ENCODE assay signal across 11 cellular contexts in the genomic region with DNA sequence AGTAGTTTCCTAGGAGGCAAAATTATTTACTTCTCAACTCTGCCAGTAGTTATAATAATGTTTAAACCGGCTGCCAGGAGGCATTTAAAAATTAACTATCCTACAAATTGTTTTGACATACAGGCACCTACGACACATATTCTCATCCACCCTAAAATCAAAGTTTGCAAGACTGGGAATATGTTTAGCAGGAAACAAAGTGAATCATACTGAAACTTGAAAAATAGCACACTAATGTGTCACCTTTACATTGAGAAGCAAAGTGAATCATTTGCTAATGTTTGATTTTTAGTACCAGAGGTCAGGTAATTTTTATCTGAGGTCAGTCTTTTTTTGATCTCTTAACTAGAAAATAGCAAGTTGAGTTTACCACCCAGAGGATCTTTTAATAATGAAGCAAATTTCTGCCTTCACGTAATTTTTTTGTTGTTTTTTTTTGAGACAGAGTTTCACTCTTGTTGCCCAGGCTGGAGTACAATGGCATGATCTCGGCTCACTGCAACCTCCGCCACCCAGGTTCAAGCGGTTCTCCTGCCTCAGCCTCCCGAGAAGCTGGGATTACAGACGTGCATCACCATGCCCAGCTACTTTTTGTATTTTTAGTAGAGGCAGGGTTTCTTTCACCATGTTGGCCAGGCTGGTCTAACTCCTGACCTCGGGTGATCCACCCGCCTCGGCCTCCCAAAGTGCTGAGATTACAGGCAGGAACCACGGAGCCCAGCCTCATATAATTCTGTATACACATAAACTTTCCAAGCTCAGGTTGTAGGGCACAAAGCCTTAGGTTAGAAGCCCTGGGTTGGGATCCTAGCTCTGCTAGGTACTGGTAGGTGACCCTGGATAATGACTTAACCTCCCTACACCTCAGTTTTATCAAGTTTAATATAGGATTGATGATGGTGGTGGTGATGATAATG.
A peak's percentile ranks its signal among the peaks of the same experiment; 100 is the strongest.
DNase-seq lines count a peak whose midpoint lies in the region; ATAC-seq, FAIRE-seq and TF ChIP-seq lines count a peak whose summit lies in the region.
"Had no signal": no experiment of that assay in that cellular context is flagged by ENCODE, and none has a peak within 500 bp of the region (broad histone marks: within the 10 kb centered on the region; RNA-seq: fewer than 3 reads in every experiment).

No MANE protein-coding gene starts in this region.

- peaks cover 8 to 20% of the 10 kb centered on the region in 2 donors for H3K27me3 Mint-ChIP-seq in natural killer cell treated with Interleukin-12 subunit alpha and Interleukin-12 subunit beta and Interleukin-15 and Interleukin-18, amount 100 ng/mL, for 72 hours
- H3K27me3 Mint-ChIP-seq in natural killer cell (ENCODE audit: low read depth in 2 of 2): peaks cover 8 to 13% of the 10 kb centered on the region in 2 donors
- H3K27me3 Mint-ChIP-seq in endodermal cell (ENCODE audit: insufficient read depth): no peaks in the 10 kb centered on the region

- H3K4me1 Mint-ChIP-seq in natural killer cell treated with Interleukin-12 subunit alpha and Interleukin-12 subunit beta and Interleukin-15 and Interleukin-18, amount 100 ng/mL, for 72 hours (ENCODE audit: low read depth in 2 of 2): peaks cover 6 to 8% of the 10 kb centered on the region in 2 donors
- H3K4me1 Mint-ChIP-seq in natural killer cell (no peaks in the 10 kb centered on the region), endodermal cell (no peaks in the 10 kb centered on the region)

- H3K9me3 ChIP-seq in endodermal cell (ENCODE audit: control insufficient read depth, low read length) (no peaks in the 10 kb centered on the region), psoas muscle (no peaks in the 10 kb centered on the region)

- H3K36me3 Mint-ChIP-seq in natural killer cell treated with Interleukin-12 subunit alpha and Interleukin-12 subunit beta and Interleukin-15 and Interleukin-18, amount 100 ng/mL, for 72 hours: no peaks in the 10 kb centered on the region
- H3K36me3 Mint-ChIP-seq in natural killer cell: no peaks in the 10 kb centered on the region
- no peaks in the 10 kb centered on the region for H3K36me3 Mint-ChIP-seq in endodermal cell (ENCODE audit: low read depth)

- intact Hi-C loops in natural killer cell (cut with micrococcal nuclease): no loop called here
- intact Hi-C loops in psoas muscle (cut with DNase I): no loop called here

- H3K27me3 ChIP-seq in endodermal cell (ENCODE audit: control insufficient read depth, insufficient read depth, low read length, poor library complexity, severe bottlenecking): no peaks in the 10 kb centered on the region
- no peaks in the 10 kb centered on the region for H3K27me3 ChIP-seq in psoas muscle (ENCODE audit: insufficient read depth in 3 of 3, low read length in 2 of 3)

- peak overlapping the region; percentile 8 for H3K4me3 Mint-ChIP-seq in natural killer cell treated with Interleukin-12 subunit alpha and Interleukin-12 subunit beta and Interleukin-15 and Interleukin-18, amount 100 ng/mL, for 72 hours
- H3K4me3 Mint-ChIP-seq in natural killer cell (no peak overlapping the region), endodermal cell (no peak overlapping the region)

- peak in 1 of 2 donors; percentile 48 for ATAC-seq in natural killer cell treated with Interleukin-12 subunit alpha and Interleukin-12 subunit beta and Interleukin-15 and Interleukin-18, amount 100 ng/mL, for 72 hours
- ATAC-seq in natural killer cell (no peak), HG03469 (IDR thresholded peaks at IDR 0.05; ENCODE audit: unreplicated experiment) (peak; percentile 51), psoas muscle (no peak)

- H3K27ac ChIP-seq in endodermal cell (ENCODE audit: low read depth, low read length): no peak overlapping the region
- no peak overlapping the region for H3K27ac ChIP-seq in psoas muscle
- H3K27ac ChIP-seq: C4-2B, parathyroid adenoma had no signal

- WGBS in endodermal cell (ENCODE audit: insufficient coverage in 1 of 2, insufficient read length in 1 of 2), 2 experiments: 91 to 94% methylated on average over 7 to 12 of the region's 12 CpGs
- WGBS in psoas muscle, 3 donors: 84 to 88% (median 87%) methylated on average over 12 of the region's 12 CpGs

- H3K9ac ChIP-seq in endodermal cell (ENCODE audit: extremely low read depth, low read length, poor library complexity, severe bottlenecking): no peak overlapping the region
- H3K9ac ChIP-seq: parathyroid adenoma had no signal

- FAIRE-seq in urothelium cell line (lab: Jason Lieb, UNC): no peak

- no peaks in the 10 kb centered on the region for H3K9me3 Mint-ChIP-seq in natural killer cell treated with Interleukin-12 subunit alpha and Interleukin-12 subunit beta and Interleukin-15 and Interleukin-18, amount 100 ng/mL, for 72 hours
- H3K9me3 Mint-ChIP-seq in natural killer cell (peaks cover 0 to 3% of the 10 kb centered on the region in 2 donors), endodermal cell (peaks cover 1% of the 10 kb centered on the region)

- H3K36me3 ChIP-seq in endodermal cell (ENCODE audit: control insufficient read depth, insufficient read depth, low read length): no peaks in the 10 kb centered on the region
- H3K36me3 ChIP-seq in psoas muscle (ENCODE audit: insufficient read depth in 1 of 2, low read depth in 1 of 2): no peaks in the 10 kb centered on the region

- TF ChIP-seq CTCF in natural killer cell (IDR thresholded peaks at IDR 0.05) (no peak), endodermal cell (conservative IDR thresholded peaks at IDR 0.05) (no peak), psoas muscle (IDR thresholded peaks at IDR 0.05) (no peak)

- H3K4me1 ChIP-seq in endodermal cell (ENCODE audit: control insufficient read depth, insufficient read depth, low read length): no peaks in the 10 kb centered on the region
- H3K4me1 ChIP-seq in psoas muscle: no peaks in the 10 kb centered on the region
- H3K4me1 ChIP-seq: parathyroid adenoma had no signal

- no peak for DNase-seq in natural killer cell treated with Interleukin-12 subunit alpha and Interleukin-12 subunit beta and Interleukin-15 and Interleukin-18, amount 100 ng/mL, for 72 hours (ENCODE audit: low spot score)
- no peak for DNase-seq in natural killer cell
- peak; percentile 10 for DNase-seq in endodermal cell
- DNase-seq in urothelium cell line (ENCODE audit: low spot score): peak; percentile 44
- no peak for DNase-seq in superior temporal gyrus (ENCODE audit: extremely low spot score)
- DNase-seq in NCI-H1048 (lab: John Stamatoyannopoulos, UW): no peak
- no peak for DNase-seq in psoas muscle
- DNase-seq: cortex of kidney had no signal

- H3K4me3 ChIP-seq in endodermal cell (ENCODE audit: low read length) (no peak overlapping the region), psoas muscle (no peak overlapping the region)

- no peak overlapping the region for H3K27ac Mint-ChIP-seq in natural killer cell treated with Interleukin-12 subunit alpha and Interleukin-12 subunit beta and Interleukin-15 and Interleukin-18, amount 100 ng/mL, for 72 hours
- H3K27ac Mint-ChIP-seq in natural killer cell (no peak overlapping the region), endodermal cell (no peak overlapping the region)

Comparison
In these comparisons a context has a peak if more than half of its experiments do, and no peak if none do; other contexts are left out.
1. DNase-seq: peak in endodermal cell (single experiment) and urothelium cell line (single experiment); none in natural killer cell treated with Interleukin-12 subunit alpha and Interleukin-12 subunit beta and Interleukin-15 and Interleukin-18, amount 100 ng/mL, for 72 hours (single experiment), natural killer cell (single experiment), superior temporal gyrus (single experiment), NCI-H1048 (single experiment) and psoas muscle (0 of 2).